In the genomic region with DNA sequence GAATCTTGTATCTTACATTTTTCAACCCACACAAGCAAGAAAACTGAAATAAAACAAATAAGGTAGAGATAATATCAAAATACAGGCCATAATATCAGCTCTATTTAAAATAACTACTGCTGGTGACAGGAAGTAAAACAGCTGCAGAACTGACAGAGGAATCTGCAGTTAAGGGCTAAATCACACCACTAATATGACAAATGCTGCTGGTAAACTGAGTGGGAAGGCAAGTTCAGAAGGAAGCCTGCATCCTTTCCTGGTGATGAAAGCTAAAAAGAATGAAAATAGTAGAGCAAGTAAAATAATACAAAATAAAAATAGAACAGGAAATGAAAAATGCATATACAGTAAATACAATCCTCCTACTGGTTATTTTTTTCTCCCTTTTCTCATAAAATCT, we compare ENCODE assay signal across 17 cellular contexts.
DNase-seq lines count a peak whose midpoint lies in the region; FAIRE-seq and TF ChIP-seq lines count a peak whose summit lies in the region.
"Had no signal": no experiment of that assay in that cellular context is flagged by ENCODE, and none has a peak within 500 bp of the region (broad histone marks: within the 10 kb centered on the region; RNA-seq: fewer than 3 reads in every experiment).

No MANE protein-coding gene starts in this region.

- TF ChIP-seq POLR2A in stomach (IDR thresholded peaks at IDR 0.05) = no peak

- H3K9me3 ChIP-seq in SJCRH30 (replicated peaks) (no peaks in the 10 kb centered on the region), neural cell (ENCODE audit: low read length) (no peaks in the 10 kb centered on the region), stomach (no peaks in the 10 kb centered on the region)

- CTCF ChIA-PET in activated CD4-positive, alpha-beta memory T cell treated with anti-CD3 and anti-CD28 coated beads, Interleukin-2, amount 10 ng/mL, durations not matched to agents 7 days and 5 days (lab: Charles Lee) = no interaction called here

- no peak for TF ChIP-seq RAD21 in neural cell (conservative IDR thresholded peaks at IDR 0.05)

- DNase-seq in ELR (ENCODE audit: low read depth) (peak; percentile 14), SJCRH30 (peak; percentile 17 to 64), retina (no peak), stomach (no peak), foreskin melanocyte (no peak)
- DNase-seq in activated CD4-positive, alpha-beta memory T cell treated with anti-CD3 and anti-CD28 coated beads, Interleukin-2, amount 10 ng/mL, durations not matched to agents 7 days and 5 days = no peak
- DNase-seq: ACHN, DMS79, GOT3, MV-4-11, NCI-H187 treated with DMSO at 0.1 percent for 48 hours, NCI-H345, NCI-H524 treated with DMSO at 0.1 percent for 48 hours, SHP77 treated with DMSO at 0.1 percent for 48 hours had no signal

- H3K4me3 Mint-ChIP-seq in activated CD4-positive, alpha-beta memory T cell treated with anti-CD3 and anti-CD28 coated beads, Interleukin-2, amount 10 ng/mL, durations not matched to agents 7 days and 5 days = no peak overlapping the region
- H3K4me3 Mint-ChIP-seq: CD14-positive monocyte had no signal

- peak; percentile 97 for FAIRE-seq in endometrium (lab: Jason Lieb, UNC)

- no peaks in the 10 kb centered on the region for H3F3A ChIP-seq in neural cell (ENCODE audit: insufficient read depth, low read length, poor library complexity, severe bottlenecking)

- no peaks in the 10 kb centered on the region for H3K27me3 Mint-ChIP-seq in activated CD4-positive, alpha-beta memory T cell treated with anti-CD3 and anti-CD28 coated beads, Interleukin-2, amount 10 ng/mL, durations not matched to agents 7 days and 5 days

- H3K79me2 ChIP-seq in neural cell (replicated peaks; ENCODE audit: insufficient read depth, low read length) = no peaks in the 10 kb centered on the region

- no peak overlapping the region for H3K4me2 ChIP-seq in neural cell (ENCODE audit: low read length)

- intact Hi-C loops in stomach (cut with DNase I; ENCODE audit: low total_unique reads) = loop anchor here (10.0 kb wide), 1 partner anchor 58 kb away; no protein-coding TSS in a partner anchor

- no peaks in the 10 kb centered on the region for H3K9me2 ChIP-seq in neural cell (ENCODE audit: insufficient read depth, low read length)

- no peaks in the 10 kb centered on the region for H3K27me3 ChIP-seq in SJCRH30
- H3K27me3 ChIP-seq in neural cell (ENCODE audit: insufficient read depth, low read depth, low read length) = no peaks in the 10 kb centered on the region
- no peaks in the 10 kb centered on the region for H3K27me3 ChIP-seq in stomach

- TF ChIP-seq CTCF in neural cell (IDR thresholded peaks at IDR 0.05; ENCODE audit: poor library complexity, severe bottlenecking) = no peak
- no peak for TF ChIP-seq CTCF in stomach (IDR thresholded peaks at IDR 0.05)

- no peaks in the 10 kb centered on the region for H3K9me3 Mint-ChIP-seq in activated CD4-positive, alpha-beta memory T cell treated with anti-CD3 and anti-CD28 coated beads, Interleukin-2, amount 10 ng/mL, durations not matched to agents 7 days and 5 days

- H3K9ac ChIP-seq in neural cell (ENCODE audit: low read length) = no peak overlapping the region

- no peaks in the 10 kb centered on the region for H3K4me1 Mint-ChIP-seq in activated CD4-positive, alpha-beta memory T cell treated with anti-CD3 and anti-CD28 coated beads, Interleukin-2, amount 10 ng/mL, durations not matched to agents 7 days and 5 days
- H3K4me1 Mint-ChIP-seq: CD14-positive monocyte had no signal

- H3K36me3 ChIP-seq in SJCRH30 (no peaks in the 10 kb centered on the region), neural cell (ENCODE audit: insufficient read depth, low read length) (no peaks in the 10 kb centered on the region), stomach (no peaks in the 10 kb centered on the region)

- no peak for TF ChIP-seq EP300 in neural cell (conservative IDR thresholded peaks at IDR 0.05; ENCODE audit: poor library complexity, severe bottlenecking)
- no peak for TF ChIP-seq EP300 in stomach (IDR thresholded peaks at IDR 0.05)

- H2AFZ ChIP-seq in neural cell (ENCODE audit: low read depth, low read length) = no peak overlapping the region

- H4K20me1 ChIP-seq in neural cell (ENCODE audit: insufficient read depth) = no peaks in the 10 kb centered on the region

- POLR2A ChIA-PET in activated CD4-positive, alpha-beta memory T cell treated with anti-CD3 and anti-CD28 coated beads, Interleukin-2, amount 10 ng/mL, durations not matched to agents 7 days and 5 days (lab: Charles Lee) = no interaction called here

- H3K27ac Mint-ChIP-seq in activated CD4-positive, alpha-beta memory T cell treated with anti-CD3 and anti-CD28 coated beads, Interleukin-2, amount 10 ng/mL, durations not matched to agents 7 days and 5 days = no peak overlapping the region
- H3K27ac Mint-ChIP-seq: CD14-positive monocyte had no signal

- H3K4me1 ChIP-seq in SJCRH30 = peaks cover 25% of the 10 kb centered on the region
- H3K4me1 ChIP-seq in stomach = no peaks in the 10 kb centered on the region

- no peaks in the 10 kb centered on the region for H3K36me3 Mint-ChIP-seq in activated CD4-positive, alpha-beta memory T cell treated with anti-CD3 and anti-CD28 coated beads, Interleukin-2, amount 10 ng/mL, durations not matched to agents 7 days and 5 days (ENCODE audit: low read depth)
- H3K36me3 Mint-ChIP-seq: CD14-positive monocyte had no signal

- H3K4me3 ChIP-seq in SJCRH30 = no peak overlapping the region
- no peak overlapping the region for H3K4me3 ChIP-seq in neural cell (ENCODE audit: low read length)
- H3K4me3 ChIP-seq in stomach = no peak overlapping the region

- H3K27ac ChIP-seq in SJCRH30 (peak overlapping the region; percentile 58), neural cell (ENCODE audit: low read length) (peak overlapping the region; percentile 11), stomach (no peak overlapping the region)

TF ChIP-seq in neural cell, 6 proteins besides CTCF, POLR2A, EP300 and RAD21:
- TF ChIP-seq EZH2 (IDR thresholded peaks at IDR 0.05; ENCODE audit: borderline replicate concordance, insufficient read depth, low read length, poor library complexity, severe bottlenecking) (no peak), TAF1 (IDR thresholded peaks at IDR 0.05; ENCODE audit: low read depth) (no peak), MXI1 (conservative IDR thresholded peaks at IDR 0.05; ENCODE audit: poor library complexity, severe bottlenecking) (no peak), POLR2AphosphoS5 (IDR thresholded peaks at IDR 0.05) (no peak), SMC3 (conservative IDR thresholded peaks at IDR 0.05; ENCODE audit: poor library complexity) (no peak)
- TF ChIP-seq, protein P1, sequence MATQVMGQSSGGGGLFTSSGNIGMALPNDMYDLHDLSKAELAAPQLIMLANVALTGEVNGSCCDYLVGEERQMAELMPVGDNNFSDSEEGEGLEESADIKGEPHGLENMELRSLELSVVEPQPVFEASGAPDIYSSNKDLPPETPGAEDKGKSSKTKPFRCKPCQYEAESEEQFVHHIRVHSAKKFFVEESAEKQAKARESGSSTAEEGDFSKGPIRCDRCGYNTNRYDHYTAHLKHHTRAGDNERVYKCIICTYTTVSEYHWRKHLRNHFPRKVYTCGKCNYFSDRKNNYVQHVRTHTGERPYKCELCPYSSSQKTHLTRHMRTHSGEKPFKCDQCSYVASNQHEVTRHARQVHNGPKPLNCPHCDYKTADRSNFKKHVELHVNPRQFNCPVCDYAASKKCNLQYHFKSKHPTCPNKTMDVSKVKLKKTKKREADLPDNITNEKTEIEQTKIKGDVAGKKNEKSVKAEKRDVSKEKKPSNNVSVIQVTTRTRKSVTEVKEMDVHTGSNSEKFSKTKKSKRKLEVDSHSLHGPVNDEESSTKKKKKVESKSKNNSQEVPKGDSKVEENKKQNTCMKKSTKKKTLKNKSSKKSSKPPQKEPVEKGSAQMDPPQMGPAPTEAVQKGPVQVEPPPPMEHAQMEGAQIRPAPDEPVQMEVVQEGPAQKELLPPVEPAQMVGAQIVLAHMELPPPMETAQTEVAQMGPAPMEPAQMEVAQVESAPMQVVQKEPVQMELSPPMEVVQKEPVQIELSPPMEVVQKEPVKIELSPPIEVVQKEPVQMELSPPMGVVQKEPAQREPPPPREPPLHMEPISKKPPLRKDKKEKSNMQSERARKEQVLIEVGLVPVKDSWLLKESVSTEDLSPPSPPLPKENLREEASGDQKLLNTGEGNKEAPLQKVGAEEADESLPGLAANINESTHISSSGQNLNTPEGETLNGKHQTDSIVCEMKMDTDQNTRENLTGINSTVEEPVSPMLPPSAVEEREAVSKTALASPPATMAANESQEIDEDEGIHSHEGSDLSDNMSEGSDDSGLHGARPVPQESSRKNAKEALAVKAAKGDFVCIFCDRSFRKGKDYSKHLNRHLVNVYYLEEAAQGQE (IDR thresholded peaks at IDR 0.05; ENCODE audit: borderline replicate concordance) = no peak

Comparison
In these comparisons a context has a peak if more than half of its experiments do, and no peak if none do; other contexts are left out.
1. DNase-seq: peak in ELR (single experiment) and SJCRH30 (2 of 2); none in retina (single experiment), stomach (single experiment), activated CD4-positive, alpha-beta memory T cell treated with anti-CD3 and anti-CD28 coated beads, Interleukin-2, amount 10 ng/mL, durations not matched to agents 7 days and 5 days (single experiment) and foreskin melanocyte (single experiment).
2. H3K27ac ChIP-seq: peak in SJCRH30 (single experiment) and neural cell (single experiment); none in stomach (0 of 5).